Comparison of ENCODE assay signal across 40 cellular contexts in genomic region chr3:190222916-190223315, GRCh38.
"Had no signal": no experiment of that assay in that cellular context is flagged by ENCODE, and none has a peak within 500 bp of the region (broad histone marks: within the 10 kb centered on the region; RNA-seq: fewer than 3 reads in every experiment).

No MANE protein-coding gene starts in this region.

- H3K4me1 Mint-ChIP-seq: activated naive CD4-positive, alpha-beta T cell treated with anti-CD3 and anti-CD28 coated beads, Interleukin-2, amount 10 ng/mL, durations not matched to agents 7 days and 5 days; activated naive CD4-positive, alpha-beta T cell treated with anti-CD3 and anti-CD28 coated beads, Interleukin-2, amount 50 U/mL, for 24 hours; activated naive CD8-positive, alpha-beta T cell treated with anti-CD3 and anti-CD28 coated beads for 36 hours; activated naive CD8-positive, alpha-beta T cell treated with anti-CD3 and anti-CD28 coated beads, Interleukin-2, amount 10 ng/mL, durations not matched to agents 7 days and 5 days; activated naive CD8-positive, alpha-beta T cell treated with anti-CD3 and anti-CD28 coated beads, Interleukin-2, amount 50 U/mL, for 24 hours; activated T-helper 17 cell treated with anti-CD3 and anti-CD28 coated beads, Interleukin-2, amount 50 U/mL, for 72 hours; brain; central memory CD8-positive, alpha-beta T cell had no signal

- H3K9me3 Mint-ChIP-seq: activated naive CD4-positive, alpha-beta T cell treated with anti-CD3 and anti-CD28 coated beads for 36 hours; activated naive CD4-positive, alpha-beta T cell treated with anti-CD3 and anti-CD28 coated beads, Interleukin-2, amount 10 ng/mL, durations not matched to agents 7 days and 5 days; activated naive CD4-positive, alpha-beta T cell treated with anti-CD3 and anti-CD28 coated beads, Interleukin-2, amount 50 U/mL, for 72 hours; activated naive CD8-positive, alpha-beta T cell treated with anti-CD3 and anti-CD28 coated beads for 36 hours; activated T-cell treated with anti-CD3 and anti-CD28 coated beads, Interleukin-2, amount 50 U/mL, for 24 hours; activated T-helper 1 cell treated with anti-CD3 and anti-CD28 coated beads, Interleukin-12 subunit alpha, Interleukin-12 subunit beta, Interleukin-2, Interleukin-4 antibody, amounts not matched to agents 30 ng/mL and 10 ng/mL and 1 ng/mL, durations not matched to agents 14 hours and 24 hours and 36 hours; activated T-helper 17 cell treated with anti-CD3 and anti-CD28 coated beads, Interleukin-2, amount 50 U/mL, for 72 hours; central memory CD8-positive, alpha-beta T cell had no signal

- ATAC-seq: activated naive CD4-positive, alpha-beta T cell treated with anti-CD3 and anti-CD28 coated beads, Interleukin-2, amount 50 U/mL, for 72 hours; activated T-cell treated with anti-CD3 and anti-CD28 coated beads, Interleukin-2, amount 50 U/mL, for 4 hours; activated T-cell treated with anti-CD3 and anti-CD28 coated beads, Interleukin-2, amount 50 U/mL, for 72 hours; activated T-helper 17 cell treated with anti-CD3 and anti-CD28 coated beads, Interleukin-2, amount 50 U/mL, for 72 hours; body of pancreas had no signal

- H3K36me3 Mint-ChIP-seq: activated naive CD4-positive, alpha-beta T cell treated with anti-CD3 and anti-CD28 coated beads, Interleukin-2, amount 10 ng/mL, durations not matched to agents 7 days and 5 days; activated naive CD4-positive, alpha-beta T cell treated with anti-CD3 and anti-CD28 coated beads, Interleukin-2, amount 50 U/mL, for 24 hours; activated naive CD8-positive, alpha-beta T cell treated with anti-CD3 and anti-CD28 coated beads for 36 hours; activated naive CD8-positive, alpha-beta T cell treated with anti-CD3 and anti-CD28 coated beads, Interleukin-2, amount 10 ng/mL, durations not matched to agents 7 days and 5 days; brain had no signal

- DNase-seq: activated effector memory CD4-positive, alpha-beta T cell treated with anti-CD3 and anti-CD28 coated beads, Interleukin-2, amount 50 U/mL, for 16 hours; activated effector memory CD4-positive, alpha-beta T cell treated with Interleukin-2 at 50 U/mL for 16 hours; activated gamma-delta T cell; activated gamma-delta T cell treated with Interleukin-2 at 50 U/mL for 16 hours; activated naive CD4-positive, alpha-beta T cell; activated naive CD4-positive, alpha-beta T cell treated with anti-CD3 and anti-CD28 coated beads for 36 hours; activated naive CD4-positive, alpha-beta T cell treated with anti-CD3 and anti-CD28 coated beads, Interleukin-2, amount 10 ng/mL, durations not matched to agents 7 days and 5 days; activated naive CD4-positive, alpha-beta T cell treated with anti-CD3 and anti-CD28 coated beads, Interleukin-2, amount 50 U/mL, for 16 hours; activated naive CD4-positive, alpha-beta T cell treated with Interleukin-2 at 50 U/mL for 16 hours; activated naive CD8-positive, alpha-beta T cell treated with anti-CD3 and anti-CD28 coated beads for 36 hours; activated naive CD8-positive, alpha-beta T cell treated with anti-CD3 and anti-CD28 coated beads, Interleukin-2, amount 10 ng/mL, durations not matched to agents 7 days and 5 days; activated naive CD8-positive, alpha-beta T cell treated with anti-CD3 and anti-CD28 coated beads, Interleukin-2, amount 50 U/mL, for 24 hours; activated T-cell treated with anti-CD3 and anti-CD28 coated beads for 4 hours; activated T-cell treated with anti-CD3 and anti-CD28 coated beads, Interleukin-2, amount 50 U/mL, for 1 hour; activated T-cell treated with anti-CD3 and anti-CD28 coated beads, Interleukin-2, amount 50 U/mL, for 24 hours; activated T-cell treated with anti-CD3 and anti-CD28 coated beads, Interleukin-2, amount 50 U/mL, for 4 hours; activated T-cell treated with anti-CD3 and anti-CD28 coated beads, Interleukin-2, amount 50 U/mL, for 48 hours; activated T-cell treated with anti-CD3 and anti-CD28 coated beads, Interleukin-2, amount 50 U/mL, for 72 hours; adrenal gland; amniotic stem cell; amygdala; aorta; body of pancreas; brain microvascular endothelial cell; caudate nucleus; central memory CD4-positive, alpha-beta T cell; cerebellar nuclear complex had no signal

- H3K27ac Mint-ChIP-seq: activated naive CD4-positive, alpha-beta T cell treated with anti-CD3 and anti-CD28 coated beads for 36 hours; activated naive CD4-positive, alpha-beta T cell treated with anti-CD3 and anti-CD28 coated beads, Interleukin-2, amount 10 ng/mL, durations not matched to agents 7 days and 5 days; activated naive CD4-positive, alpha-beta T cell treated with anti-CD3 and anti-CD28 coated beads, Interleukin-2, amount 50 U/mL, for 24 hours; activated naive CD4-positive, alpha-beta T cell treated with anti-CD3 and anti-CD28 coated beads, Interleukin-2, amount 50 U/mL, for 72 hours; activated naive CD8-positive, alpha-beta T cell; activated naive CD8-positive, alpha-beta T cell treated with anti-CD3 and anti-CD28 coated beads for 36 hours; activated naive CD8-positive, alpha-beta T cell treated with anti-CD3 and anti-CD28 coated beads, Interleukin-2, amount 10 ng/mL, durations not matched to agents 7 days and 5 days; activated naive CD8-positive, alpha-beta T cell treated with anti-CD3 and anti-CD28 coated beads, Interleukin-2, amount 50 U/mL, for 24 hours; activated T-cell treated with anti-CD3 and anti-CD28 coated beads, Interleukin-2, amount 50 U/mL, for 24 hours; activated T-cell treated with anti-CD3 and anti-CD28 coated beads, Interleukin-2, amount 50 U/mL, for 72 hours; activated T-helper 1 cell treated with anti-CD3 and anti-CD28 coated beads, Interleukin-12 subunit alpha, Interleukin-12 subunit beta, Interleukin-2, Interleukin-4 antibody, amounts not matched to agents 30 ng/mL and 10 ng/mL and 1 ng/mL, durations not matched to agents 14 hours and 24 hours and 36 hours; activated T-helper 17 cell treated with anti-CD3 and anti-CD28 coated beads, Interleukin-2, amount 50 U/mL, for 72 hours; activated T-helper 2 cell treated with anti-CD3 and anti-CD28 coated beads, Interferon-gamma antibody, Interleukin-2, Interleukin-4, amounts not matched to agents 10 μg/mL and 5 μg/mL and 100 μg/mL, durations not matched to agents 14 hours and 24 hours and 36 hours; brain had no signal

- H3K36me3 ChIP-seq: adrenal gland, ascending aorta, brain microvascular endothelial cell, breast epithelium, cardiac muscle cell had no signal

- H3K27ac ChIP-seq: adrenal gland, ascending aorta, body of pancreas, brain microvascular endothelial cell, breast epithelium, cardiac muscle cell had no signal

- H3K27me3 ChIP-seq: adrenal gland, ascending aorta, body of pancreas, brain microvascular endothelial cell, breast epithelium, cardiac muscle cell had no signal

- FAIRE-seq: astrocyte, bronchial epithelial cell had no signal

- H3K4me3 Mint-ChIP-seq: activated naive CD4-positive, alpha-beta T cell treated with anti-CD3 and anti-CD28 coated beads for 36 hours; activated naive CD4-positive, alpha-beta T cell treated with anti-CD3 and anti-CD28 coated beads, Interleukin-2, amount 10 ng/mL, durations not matched to agents 7 days and 5 days; activated naive CD4-positive, alpha-beta T cell treated with anti-CD3 and anti-CD28 coated beads, Interleukin-2, amount 50 U/mL, for 24 hours; activated naive CD8-positive, alpha-beta T cell; activated naive CD8-positive, alpha-beta T cell treated with anti-CD3 and anti-CD28 coated beads for 36 hours; activated naive CD8-positive, alpha-beta T cell treated with anti-CD3 and anti-CD28 coated beads, Interleukin-2, amount 10 ng/mL, durations not matched to agents 7 days and 5 days; activated naive CD8-positive, alpha-beta T cell treated with anti-CD3 and anti-CD28 coated beads, Interleukin-2, amount 50 U/mL, for 24 hours; activated T-cell treated with anti-CD3 and anti-CD28 coated beads, Interleukin-2, amount 50 U/mL, for 24 hours; activated T-cell treated with anti-CD3 and anti-CD28 coated beads, Interleukin-2, amount 50 U/mL, for 4 hours; activated T-cell treated with anti-CD3 and anti-CD28 coated beads, Interleukin-2, amount 50 U/mL, for 72 hours; activated T-helper 1 cell treated with anti-CD3 and anti-CD28 coated beads, Interleukin-12 subunit alpha, Interleukin-12 subunit beta, Interleukin-2, Interleukin-4 antibody, amounts not matched to agents 30 ng/mL and 10 ng/mL and 1 ng/mL, durations not matched to agents 14 hours and 24 hours and 36 hours; activated T-helper 17 cell treated with anti-CD3 and anti-CD28 coated beads, Interleukin-2, amount 50 U/mL, for 72 hours; brain; central memory CD8-positive, alpha-beta T cell had no signal

- H3K9me3 ChIP-seq: adrenal gland, ascending aorta, body of pancreas had no signal

- H3K4me1 ChIP-seq: adrenal gland, ascending aorta, body of pancreas, breast epithelium had no signal

- H3K4me3 ChIP-seq: adrenal gland, ascending aorta, body of pancreas, breast epithelium, cardiac muscle cell had no signal
